In the genomic region with DNA sequence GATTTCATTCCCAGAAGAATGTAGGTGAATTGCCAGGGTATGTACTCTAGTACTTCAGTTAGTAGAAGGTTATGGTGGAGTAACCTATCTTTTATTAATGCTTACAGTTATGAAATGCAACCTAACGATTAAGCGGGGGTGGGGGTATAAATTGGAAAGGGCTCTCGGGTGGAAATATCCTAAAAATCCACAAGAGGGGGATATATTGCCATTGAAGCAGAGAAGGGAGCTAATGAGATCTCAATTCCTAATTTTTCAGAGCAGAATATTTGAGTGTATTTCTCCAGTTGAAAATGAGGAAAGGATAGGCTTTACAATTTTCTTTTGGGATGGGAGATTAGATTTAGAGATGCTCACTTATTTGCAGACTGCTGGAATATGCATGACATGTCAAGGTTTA, we compare ENCODE assay signal across 9 cellular contexts.
A peak's percentile ranks its signal among the peaks of the same experiment; 100 is the strongest.
DNase-seq lines count a peak whose midpoint lies in the region; ATAC-seq, FAIRE-seq and TF ChIP-seq lines count a peak whose summit lies in the region.
"Had no signal": no experiment of that assay in that cellular context is flagged by ENCODE, and none has a peak within 500 bp of the region (broad histone marks: within the 10 kb centered on the region; RNA-seq: fewer than 3 reads in every experiment).

No MANE protein-coding gene starts in this region.

- no peak overlapping the region for H3K23ac ChIP-seq in mesendoderm (ENCODE audit: low read length)

- no peak overlapping the region for H3K9ac ChIP-seq in mesendoderm (ENCODE audit: low read length)

- TF ChIP-seq CTCF in LNCaP clone FGC (IDR thresholded peaks at IDR 0.05; ENCODE audit: control insufficient read depth, extremely low read depth, insufficient read depth) (peak; percentile 31; the same call in 1 of the 2 replicates), astrocyte of the spinal cord (IDR thresholded peaks at IDR 0.05; ENCODE audit: low read depth, low read length) (peak; percentile 37)

- no peak overlapping the region for H2AK5ac ChIP-seq in mesendoderm (ENCODE audit: low read length)

- H3K4me3 ChIP-seq in LNCaP clone FGC (ENCODE audit: low read depth, low read length) (no peak overlapping the region), astrocyte of the spinal cord (ENCODE audit: low read depth, low read length) (no peak overlapping the region), mesendoderm (ENCODE audit: low read length) (no peak overlapping the region), small intestine (ENCODE audit: low read depth in 1 of 2, low read length in 2 of 2) (no peak overlapping the region)

- H3K4me1 ChIP-seq in mesendoderm (ENCODE audit: control insufficient read depth, low read depth, low read length): peaks cover 5% of the 10 kb centered on the region
- no peaks in the 10 kb centered on the region for H3K4me1 ChIP-seq in small intestine (ENCODE audit: control insufficient read depth in 2 of 2, insufficient read depth in 1 of 2, low read depth in 1 of 2, low read length in 1 of 2)

- H3K18ac ChIP-seq in mesendoderm (ENCODE audit: low read length): no peak overlapping the region

- no peak overlapping the region for H3K4ac ChIP-seq in mesendoderm (ENCODE audit: low read depth, low read length)

- DNase-seq in D341Med (ENCODE audit: low spot score) (peak; percentile 40), LNCaP clone FGC (ENCODE audit: low read depth) (no peak), astrocyte of the spinal cord (ENCODE audit: low read depth, low spot score) (peak; percentile 10), mesendoderm (peak; percentile 36), small intestine (no peak), NCI-H2029 treated with DMSO at 0.1 percent for 48 hours (lab: John Stamatoyannopoulos, UW) (no peak), cerebellar cortex (ENCODE audit: low spot score) (no peak)
- DNase-seq: activated T-cell treated with anti-CD3 and anti-CD28 coated beads for 4 hours had no signal

- no peak overlapping the region for H3K56ac ChIP-seq in mesendoderm (ENCODE audit: low read length)

- no peak for ATAC-seq in GM19455 (IDR thresholded peaks at IDR 0.05; ENCODE audit: unreplicated experiment)

- no peaks in the 10 kb centered on the region for H3K9me3 ChIP-seq in small intestine (ENCODE audit: control insufficient read depth, low read depth)

- H4K5ac ChIP-seq in mesendoderm (ENCODE audit: low read length): no peak overlapping the region

- no peak overlapping the region for H2BK5ac ChIP-seq in mesendoderm (ENCODE audit: low read length)

- no peak overlapping the region for H2BK120ac ChIP-seq in mesendoderm (ENCODE audit: low read depth, low read length)

- H3K27ac ChIP-seq in mesendoderm (ENCODE audit: low read depth, low read length) (no peak overlapping the region), small intestine (ENCODE audit: low read depth in 1 of 2, low read length in 1 of 2) (no peak overlapping the region)

- in situ Hi-C loops in astrocyte of the spinal cord (cut with HindIII; ENCODE audit: low sequenced_read_pairs): no loop called here

- no peak overlapping the region for H4K8ac ChIP-seq in mesendoderm (ENCODE audit: low read depth, low read length)

- H3K27me3 ChIP-seq in mesendoderm (ENCODE audit: insufficient read depth, low read length, poor library complexity): no peaks in the 10 kb centered on the region
- H3K27me3 ChIP-seq in small intestine (ENCODE audit: control insufficient read depth in 2 of 2, insufficient read depth in 2 of 2, low read length in 2 of 2): peaks cover 0 to 2% of the 10 kb centered on the region in 2 donors

- no peaks in the 10 kb centered on the region for H3K79me1 ChIP-seq in mesendoderm (ENCODE audit: low read length)

- no peak for FAIRE-seq in small intestine (lab: Jason Lieb, UNC)

- H2BK15ac ChIP-seq in mesendoderm (replicated peaks; ENCODE audit: low read depth): no peak overlapping the region

- H3K4me2 ChIP-seq in mesendoderm (ENCODE audit: low read length): no peak overlapping the region

- no peaks in the 10 kb centered on the region for H3K36me3 ChIP-seq in mesendoderm (ENCODE audit: control insufficient read depth, insufficient read depth, low read length)
- H3K36me3 ChIP-seq in small intestine (ENCODE audit: control insufficient read depth in 2 of 2, insufficient read depth in 2 of 2, low read length in 2 of 2): no peaks in the 10 kb centered on the region

- H3K79me2 ChIP-seq in mesendoderm (ENCODE audit: control insufficient read depth, insufficient read depth, low read length): no peaks in the 10 kb centered on the region

- no CpG with 5 or more reads among the region's 3 CpGs for WGBS in mesendoderm (ENCODE audit: extremely low coverage, insufficient coverage, low lambda C conversion rate)
- WGBS in small intestine, 3 donors: 54 to 63% (median 55%) methylated on average over 3 of the region's 3 CpGs

Comparison
In these comparisons a context has a peak if more than half of its experiments do, and no peak if none do; other contexts are left out.
1. DNase-seq: peak in D341Med (single experiment), astrocyte of the spinal cord (single experiment) and mesendoderm (single experiment); none in LNCaP clone FGC (single experiment), small intestine (single experiment), NCI-H2029 treated with DMSO at 0.1 percent for 48 hours (single experiment) and cerebellar cortex (single experiment).